Comparison of ENCODE assay signal across 1 cellular context in genomic region chr1:89918794-89919155, GRCh38.
TF ChIP-seq lines count a peak whose summit lies in the region.

No MANE protein-coding gene starts in this region.

TF ChIP-seq in GM23338, 12 proteins besides CTCF, POLR2A, EP300 and RAD21 (continued from another document):
- TF ChIP-seq, protein P1, sequence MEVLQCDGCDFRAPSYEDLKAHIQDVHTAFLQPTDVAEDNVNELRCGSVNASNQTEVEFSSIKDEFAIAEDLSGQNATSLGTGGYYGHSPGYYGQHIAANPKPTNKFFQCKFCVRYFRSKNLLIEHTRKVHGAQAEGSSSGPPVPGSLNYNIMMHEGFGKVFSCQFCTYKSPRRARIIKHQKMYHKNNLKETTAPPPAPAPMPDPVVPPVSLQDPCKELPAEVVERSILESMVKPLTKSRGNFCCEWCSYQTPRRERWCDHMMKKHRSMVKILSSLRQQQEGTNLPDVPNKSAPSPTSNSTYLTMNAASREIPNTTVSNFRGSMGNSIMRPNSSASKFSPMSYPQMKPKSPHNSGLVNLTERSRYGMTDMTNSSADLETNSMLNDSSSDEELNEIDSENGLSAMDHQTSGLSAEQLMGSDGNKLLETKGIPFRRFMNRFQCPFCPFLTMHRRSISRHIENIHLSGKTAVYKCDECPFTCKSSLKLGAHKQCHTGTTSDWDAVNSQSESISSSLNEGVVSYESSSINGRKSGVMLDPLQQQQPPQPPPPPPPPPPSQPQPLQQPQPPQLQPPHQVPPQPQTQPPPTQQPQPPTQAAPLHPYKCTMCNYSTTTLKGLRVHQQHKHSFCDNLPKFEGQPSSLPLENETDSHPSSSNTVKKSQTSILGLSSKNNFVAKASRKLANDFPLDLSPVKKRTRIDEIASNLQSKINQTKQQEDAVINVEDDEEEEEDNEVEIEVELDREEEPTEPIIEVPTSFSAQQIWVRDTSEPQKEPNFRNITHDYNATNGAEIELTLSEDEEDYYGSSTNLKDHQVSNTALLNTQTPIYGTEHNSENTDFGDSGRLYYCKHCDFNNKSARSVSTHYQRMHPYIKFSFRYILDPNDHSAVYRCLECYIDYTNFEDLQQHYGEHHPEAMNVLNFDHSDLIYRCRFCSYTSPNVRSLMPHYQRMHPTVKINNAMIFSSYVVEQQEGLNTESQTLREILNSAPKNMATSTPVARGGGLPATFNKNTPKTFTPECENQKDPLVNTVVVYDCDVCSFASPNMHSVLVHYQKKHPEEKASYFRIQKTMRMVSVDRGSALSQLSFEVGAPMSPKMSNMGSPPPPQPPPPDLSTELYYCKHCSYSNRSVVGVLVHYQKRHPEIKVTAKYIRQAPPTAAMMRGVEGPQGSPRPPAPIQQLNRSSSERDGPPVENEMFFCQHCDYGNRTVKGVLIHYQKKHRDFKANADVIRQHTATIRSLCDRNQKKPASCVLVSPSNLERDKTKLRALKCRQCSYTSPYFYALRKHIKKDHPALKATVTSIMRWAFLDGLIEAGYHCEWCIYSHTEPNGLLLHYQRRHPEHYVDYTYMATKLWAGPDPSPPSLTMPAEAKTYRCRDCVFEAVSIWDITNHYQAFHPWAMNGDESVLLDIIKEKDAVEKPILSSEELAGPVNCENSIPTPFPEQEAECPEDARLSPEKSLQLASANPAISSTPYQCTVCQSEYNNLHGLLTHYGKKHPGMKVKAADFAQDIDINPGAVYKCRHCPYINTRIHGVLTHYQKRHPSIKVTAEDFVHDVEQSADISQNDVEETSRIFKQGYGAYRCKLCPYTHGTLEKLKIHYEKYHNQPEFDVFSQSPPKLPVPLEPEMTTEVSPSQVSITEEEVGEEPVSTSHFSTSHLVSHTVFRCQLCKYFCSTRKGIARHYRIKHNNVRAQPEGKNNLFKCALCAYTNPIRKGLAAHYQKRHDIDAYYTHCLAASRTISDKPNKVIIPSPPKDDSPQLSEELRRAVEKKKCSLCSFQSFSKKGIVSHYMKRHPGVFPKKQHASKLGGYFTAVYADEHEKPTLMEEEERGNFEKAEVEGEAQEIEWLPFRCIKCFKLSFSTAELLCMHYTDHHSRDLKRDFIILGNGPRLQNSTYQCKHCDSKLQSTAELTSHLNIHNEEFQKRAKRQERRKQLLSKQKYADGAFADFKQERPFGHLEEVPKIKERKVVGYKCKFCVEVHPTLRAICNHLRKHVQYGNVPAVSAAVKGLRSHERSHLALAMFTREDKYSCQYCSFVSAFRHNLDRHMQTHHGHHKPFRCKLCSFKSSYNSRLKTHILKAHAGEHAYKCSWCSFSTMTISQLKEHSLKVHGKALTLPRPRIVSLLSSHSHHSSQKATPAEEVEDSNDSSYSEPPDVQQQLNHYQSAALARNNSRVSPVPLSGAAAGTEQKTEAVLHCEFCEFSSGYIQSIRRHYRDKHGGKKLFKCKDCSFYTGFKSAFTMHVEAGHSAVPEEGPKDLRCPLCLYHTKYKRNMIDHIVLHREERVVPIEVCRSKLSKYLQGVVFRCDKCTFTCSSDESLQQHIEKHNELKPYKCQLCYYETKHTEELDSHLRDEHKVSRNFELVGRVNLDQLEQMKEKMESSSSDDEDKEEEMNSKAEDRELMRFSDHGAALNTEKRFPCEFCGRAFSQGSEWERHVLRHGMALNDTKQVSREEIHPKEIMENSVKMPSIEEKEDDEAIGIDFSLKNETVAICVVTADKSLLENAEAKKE (CRISPR knock-in tag; IDR thresholded peaks at IDR 0.05): no peak
- no peak for TF ChIP-seq JUNB (IDR thresholded peaks at IDR 0.05; ENCODE audit: unreplicated experiment)
- TF ChIP-seq CREB1 (CRISPR knock-in tag; IDR thresholded peaks at IDR 0.05; ENCODE audit: low read depth): no peak
